Comparison of ENCODE assay signal across 2 cellular contexts in the genomic region with DNA sequence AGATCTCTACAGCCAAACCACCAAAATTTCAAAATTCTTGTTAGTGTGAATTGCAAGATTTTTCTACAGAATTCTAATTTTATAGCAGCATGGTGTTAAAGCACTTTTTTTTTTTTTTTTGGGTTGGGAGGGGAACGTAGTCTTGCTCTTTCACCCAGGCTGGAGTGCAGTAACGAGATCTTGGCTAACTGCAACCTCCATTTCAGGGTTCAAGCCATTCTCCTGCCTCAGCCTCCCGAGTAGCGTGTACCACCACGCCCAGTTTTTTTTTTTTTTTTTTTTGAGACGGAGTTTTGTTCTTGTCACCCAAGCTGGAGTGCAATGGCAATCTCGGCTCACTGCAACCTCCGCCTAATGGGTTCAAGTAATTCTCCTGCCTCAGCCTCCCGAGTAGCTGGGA.
A peak's percentile ranks its signal among the peaks of the same experiment; 100 is the strongest.
TF ChIP-seq lines count a peak whose summit lies in the region.

No MANE protein-coding gene starts in this region.

TF ChIP-seq in HepG2, 621 proteins besides CTCF, POLR2A, EP300 and RAD21:
- TF ChIP-seq ZBTB44 (CRISPR knock-in tag; IDR thresholded peaks at IDR 0.05) = no peak
- TF ChIP-seq DNMT1 (CRISPR knock-in tag; IDR thresholded peaks at IDR 0.05) = no peak
- no peak for TF ChIP-seq ZNF562 (CRISPR knock-in tag; IDR thresholded peaks at IDR 0.05; ENCODE audit: borderline replicate concordance)
- TF ChIP-seq MTERF4 (CRISPR knock-in tag; IDR thresholded peaks at IDR 0.05) = 0 out of 2 replicates have a peak, but pooled peaks have one; percentile 29
- TF ChIP-seq SMAD1 (CRISPR knock-in tag; IDR thresholded peaks at IDR 0.05; ENCODE audit: borderline replicate concordance, low read depth) = no peak
- TF ChIP-seq FOXO1 (CRISPR knock-in tag; IDR thresholded peaks at IDR 0.05) = no peak
- peak; percentile 19 for TF ChIP-seq PRPF4 (IDR thresholded peaks at IDR 0.05; ENCODE audit: low read depth, low read length, poor library complexity, severe bottlenecking)
- TF ChIP-seq ZBTB38 (CRISPR knock-in tag; IDR thresholded peaks at IDR 0.05) = peak; percentile 61; the same call in 1 of the 2 replicates
- 0 out of 2 replicates have a peak, but pooled peaks have one; percentile 34 for TF ChIP-seq ZNF441 (CRISPR knock-in tag; IDR thresholded peaks at IDR 0.05; ENCODE audit: borderline replicate concordance)
- TF ChIP-seq HNF4G (IDR thresholded peaks at IDR 0.05; ENCODE audit: borderline replicate concordance, low read depth, low read length) = no peak
- TF ChIP-seq HNF4G (CRISPR knock-in tag; IDR thresholded peaks at IDR 0.05; ENCODE audit: borderline replicate concordance, low read depth) = no peak
- no peak for TF ChIP-seq PITX1 (CRISPR knock-in tag; IDR thresholded peaks at IDR 0.05)
- TF ChIP-seq, protein P1, sequence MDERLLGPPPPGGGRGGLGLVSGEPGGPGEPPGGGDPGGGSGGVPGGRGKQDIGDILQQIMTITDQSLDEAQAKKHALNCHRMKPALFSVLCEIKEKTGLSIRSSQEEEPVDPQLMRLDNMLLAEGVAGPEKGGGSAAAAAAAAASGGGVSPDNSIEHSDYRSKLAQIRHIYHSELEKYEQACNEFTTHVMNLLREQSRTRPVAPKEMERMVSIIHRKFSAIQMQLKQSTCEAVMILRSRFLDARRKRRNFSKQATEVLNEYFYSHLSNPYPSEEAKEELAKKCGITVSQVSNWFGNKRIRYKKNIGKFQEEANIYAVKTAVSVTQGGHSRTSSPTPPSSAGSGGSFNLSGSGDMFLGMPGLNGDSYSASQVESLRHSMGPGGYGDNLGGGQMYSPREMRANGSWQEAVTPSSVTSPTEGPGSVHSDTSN (CRISPR knock-in tag; IDR thresholded peaks at IDR 0.05) = no peak
- TF ChIP-seq ZNF362 (CRISPR knock-in tag; IDR thresholded peaks at IDR 0.05; ENCODE audit: borderline replicate concordance) = 0 out of 2 replicates have a peak, but pooled peaks have one; percentile 37
- no peak for TF ChIP-seq MED13 (CRISPR knock-in tag; IDR thresholded peaks at IDR 0.05)
TF ChIP-seq in HepG2: peak in this region for 5.

TF ChIP-seq in K562, 482 proteins besides CTCF, POLR2A, EP300 and RAD21:
- no peak for TF ChIP-seq STAT5A (IDR thresholded peaks at IDR 0.05; ENCODE audit: borderline replicate concordance, low read length)
- no peak for TF ChIP-seq PCBP1 (IDR thresholded peaks at IDR 0.05; ENCODE audit: low read depth, low read length, poor library complexity, severe bottlenecking)
- peak; percentile 43; the same call in 1 of the 2 replicates for TF ChIP-seq ZNF384 (IDR thresholded peaks at IDR 0.05; ENCODE audit: low read depth, low read length)
- TF ChIP-seq ZNF146 (CRISPR knock-in tag; IDR thresholded peaks at IDR 0.05; ENCODE audit: unreplicated experiment) = no peak
